Comparison of ENCODE assay signal across 8 cellular contexts in genomic region chr12:31317471-31318397, GRCh38. TPM values are rescaled to one million over a fixed set of nuclear protein-coding genes. Genes with fewer than 3 reads are reported as not detected.
DNase-seq lines count a peak whose midpoint lies in the region; ATAC-seq and TF ChIP-seq lines count a peak whose summit lies in the region.

No MANE protein-coding gene starts in this region.

- H3K27ac ChIP-seq in KMS-11, result no peak overlapping the region

- H3K4me1 Mint-ChIP-seq in brain, result peaks cover 66% of the 10 kb centered on the region

- H3K4me3 ChIP-seq in GM06990 (replicated peaks; ENCODE audit: low read depth, low read length), result peak overlapping the region; percentile 55
- no peak overlapping the region for H3K4me3 ChIP-seq in KMS-11 (IDR thresholded peaks at IDR 0.05; ENCODE audit: insufficient read depth, low read depth, low read length)

- H2AFZ ChIP-seq in KMS-11 (ENCODE audit: low read depth), result no peak overlapping the region

- H3K36me3 ChIP-seq in GM06990 (ENCODE audit: control insufficient read depth, insufficient read depth, low read length), result peaks cover 2% of the 10 kb centered on the region; the same call in 1 of the 2 replicates
- no peaks in the 10 kb centered on the region for H3K36me3 ChIP-seq in KMS-11 (ENCODE audit: insufficient read depth)

- no peak overlapping the region for H3K9ac ChIP-seq in KMS-11

- H3K36me3 Mint-ChIP-seq in brain, result peaks cover 32% of the 10 kb centered on the region

- ATAC-seq in GM18511 (IDR thresholded peaks at IDR 0.05; ENCODE audit: unreplicated experiment), result no peak

- H3K79me2 ChIP-seq in KMS-11 (ENCODE audit: insufficient read depth, low read depth), result peaks cover 100% of the 10 kb centered on the region

- no peaks in the 10 kb centered on the region for H3K27me3 ChIP-seq in GM06990 (replicated peaks; ENCODE audit: control insufficient read depth, insufficient read depth, low read length)
- no peaks in the 10 kb centered on the region for H3K27me3 ChIP-seq in KMS-11 (ENCODE audit: insufficient read depth, low read depth)

- DNase-seq in GM06990 (ENCODE audit: extremely low read depth, insufficient read length) (no peak), lung microvascular endothelial cell (ENCODE audit: low read depth in 2 of 2) (peak; percentile 29 to 53), SKM-1 (lab: John Stamatoyannopoulos, UW; ENCODE audit: unreplicated experiment) (no peak), SW480 (ENCODE audit: low spot score) (no peak)
- DNase-seq in stimulated activated CD4-positive, alpha-beta T cell treated with anti-CD3 and anti-CD28 coated beads, Interleukin-4, amount 100 ng/mL, for 1 hour, result no peak

- H3K4me2 ChIP-seq in KMS-11, result peak overlapping the region; percentile 54; the same call in 1 of the 2 replicates

- peak overlapping the region; percentile 68 to 79 (median 75) for H3K4me3 Mint-ChIP-seq in brain

- H3K4me1 ChIP-seq in KMS-11 (ENCODE audit: low read depth, poor library complexity, severe bottlenecking), result peaks cover 68% of the 10 kb centered on the region

- H3K9me3 Mint-ChIP-seq in brain, result peaks cover 0 to 15% (median 8%) of the 10 kb centered on the region in 5 experiments

- peaks cover 88% of the 10 kb centered on the region for H4K20me1 ChIP-seq in KMS-11 (ENCODE audit: insufficient read depth)

- TF ChIP-seq CTCF in GM06990 (IDR thresholded peaks at IDR 0.05; ENCODE audit: insufficient read depth, low read length, poor library complexity, severe bottlenecking), result no peak
- no peak for TF ChIP-seq CTCF in KMS-11 (conservative IDR thresholded peaks at IDR 0.05; ENCODE audit: low read depth, low read length)
- no peak for TF ChIP-seq CTCF in brain (conservative IDR thresholded peaks at IDR 0.05)

- peaks cover 1% of the 10 kb centered on the region for H3K27me3 Mint-ChIP-seq in brain

- H3K27ac Mint-ChIP-seq in brain, result peak overlapping the region; percentile 5 to 63 (median 57)

RNA-seq across cellular contexts. Expression of gene SINHCAF, which starts 8.2 kb away (rescaled TPM):
- polyA plus RNA-seq in brain (ENCODE audit: insufficient read depth, low read depth, low replicate concordance), result 118 TPM
- total RNA-seq in lung microvascular endothelial cell, result 37.5 and 47.6 TPM in 2 replicates

Comparison
In these comparisons a context has a peak if more than half of its experiments do, and no peak if none do; other contexts are left out.
1. DNase-seq: peak in lung microvascular endothelial cell (2 of 2); none in GM06990 (single experiment), SKM-1 (single experiment), stimulated activated CD4-positive, alpha-beta T cell treated with anti-CD3 and anti-CD28 coated beads, Interleukin-4, amount 100 ng/mL, for 1 hour (single experiment) and SW480 (single experiment).